Comparison of ENCODE assay signal across 11 cellular contexts in genomic region chr9:34559616-34560546, GRCh38. TPM values are rescaled to one million over a fixed set of nuclear protein-coding genes. Genes with fewer than 3 reads are reported as not detected.
DNase-seq lines count a peak whose midpoint lies in the region; ATAC-seq and TF ChIP-seq lines count a peak whose summit lies in the region.
"Had no signal": no experiment of that assay in that cellular context is flagged by ENCODE, and none has a peak within 500 bp of the region (broad histone marks: within the 10 kb centered on the region; RNA-seq: fewer than 3 reads in every experiment).

No MANE protein-coding gene starts in this region.

- peaks cover 0 to 11% of the 10 kb centered on the region in 2 donors for H3K4me1 ChIP-seq in lung (ENCODE audit: control insufficient read depth in 2 of 2, insufficient read depth in 2 of 2, low read length in 2 of 2)
- H3K4me1 ChIP-seq in urinary bladder (ENCODE audit: insufficient read depth), result no peaks in the 10 kb centered on the region

- H3K27me3 ChIP-seq in lung (ENCODE audit: control insufficient read depth, insufficient read depth), result no peaks in the 10 kb centered on the region
- H3K27me3 ChIP-seq: MG63 had no signal

- 24% methylated on average over 14 to 21 of the region's 21 CpGs for WGBS in lung, 2 donors
- 14% methylated on average over 21 of the region's 21 CpGs for WGBS in urinary bladder

- no peak overlapping the region for H3K4me3 Mint-ChIP-seq in activated naive CD4-positive, alpha-beta T cell treated with anti-CD3 and anti-CD28 coated beads, Interleukin-2, amount 10 ng/mL, durations not matched to agents 7 days and 5 days

- H3K27ac Mint-ChIP-seq in activated naive CD4-positive, alpha-beta T cell treated with anti-CD3 and anti-CD28 coated beads, Interleukin-2, amount 50 U/mL, for 72 hours, result no peak overlapping the region
- no peak overlapping the region for H3K27ac Mint-ChIP-seq in activated naive CD4-positive, alpha-beta T cell treated with anti-CD3 and anti-CD28 coated beads, Interleukin-2, amount 10 ng/mL, durations not matched to agents 7 days and 5 days

- TF ChIP-seq CTCF in lung (IDR thresholded peaks at IDR 0.05; ENCODE audit: control extremely low read depth, extremely low read depth), result no peak

- no peaks in the 10 kb centered on the region for H3K4me1 Mint-ChIP-seq in activated naive CD4-positive, alpha-beta T cell treated with anti-CD3 and anti-CD28 coated beads, Interleukin-2, amount 10 ng/mL, durations not matched to agents 7 days and 5 days

- peaks cover 66% of the 10 kb centered on the region for H3K27me3 Mint-ChIP-seq in activated naive CD4-positive, alpha-beta T cell treated with anti-CD3 and anti-CD28 coated beads, Interleukin-2, amount 10 ng/mL, durations not matched to agents 7 days and 5 days

- no peaks in the 10 kb centered on the region for H3K36me3 ChIP-seq in lung (ENCODE audit: control insufficient read depth in 2 of 2, insufficient read depth in 2 of 2, low read length in 2 of 2)
- no peaks in the 10 kb centered on the region for H3K36me3 ChIP-seq in urinary bladder (ENCODE audit: insufficient read depth)
- H3K36me3 ChIP-seq: MG63 had no signal

- H3K9me3 Mint-ChIP-seq in activated naive CD4-positive, alpha-beta T cell treated with anti-CD3 and anti-CD28 coated beads, Interleukin-2, amount 50 U/mL, for 72 hours, result no peaks in the 10 kb centered on the region
- no peaks in the 10 kb centered on the region for H3K9me3 Mint-ChIP-seq in activated naive CD4-positive, alpha-beta T cell treated with anti-CD3 and anti-CD28 coated beads, Interleukin-2, amount 10 ng/mL, durations not matched to agents 7 days and 5 days

- H3K4me3 ChIP-seq in lung (no peak overlapping the region), urinary bladder (ENCODE audit: low read depth, low read length) (peak overlapping the region; percentile 2)
- H3K4me3 ChIP-seq: MG63 had no signal

- no peaks in the 10 kb centered on the region for H3K36me3 Mint-ChIP-seq in activated naive CD4-positive, alpha-beta T cell treated with anti-CD3 and anti-CD28 coated beads, Interleukin-2, amount 50 U/mL, for 72 hours
- H3K36me3 Mint-ChIP-seq in activated naive CD4-positive, alpha-beta T cell treated with anti-CD3 and anti-CD28 coated beads, Interleukin-2, amount 10 ng/mL, durations not matched to agents 7 days and 5 days, result no peaks in the 10 kb centered on the region

- CTCF ChIA-PET in activated naive CD4-positive, alpha-beta T cell treated with anti-CD3 and anti-CD28 coated beads, Interleukin-2, amount 10 ng/mL, durations not matched to agents 7 days and 5 days (lab: Charles Lee), result interaction anchor here (1.3 kb wide), 1 partner anchor 45 kb away, joined by 3 read pairs; no protein-coding TSS in a partner anchor

- H3K27ac ChIP-seq in lung (ENCODE audit: low read depth in 1 of 2, low read length in 1 of 2) (no peak overlapping the region), urinary bladder (ENCODE audit: low read depth) (no peak overlapping the region)

- no peak for DNase-seq in activated naive CD4-positive, alpha-beta T cell treated with anti-CD3 and anti-CD28 coated beads, Interleukin-2, amount 50 U/mL, for 72 hours (ENCODE audit: low spot score in 2 of 2)
- no peak for DNase-seq in activated naive CD4-positive, alpha-beta T cell treated with anti-CD3 and anti-CD28 coated beads, Interleukin-2, amount 10 ng/mL, durations not matched to agents 7 days and 5 days
- DNase-seq in dermis blood vessel endothelial cell (peak; percentile 18), lung (ENCODE audit: low spot score) (no peak), NCI-H1930 (lab: John Stamatoyannopoulos, UW) (no peak), NCI-H128 (lab: John Stamatoyannopoulos, UW; ENCODE audit: unreplicated experiment) (no peak)
- DNase-seq in stimulated activated naive CD4-positive, alpha-beta T cell (lab: John Stamatoyannopoulos, UW), result no peak
- DNase-seq: activated CD4-positive, alpha-beta T cell treated with anti-CD3 and anti-CD28 coated beads, Interleukin-2, amount 50 U/mL, for 4 hours; MG63; stimulated activated CD4-positive, alpha-beta T cell treated with anti-CD3 and anti-CD28 coated beads, Interleukin-1b, Interleukin-23, amount 100 ng/mL, for 48 hours had no signal

- peak; percentile 36 to 44 for ATAC-seq in activated naive CD4-positive, alpha-beta T cell treated with anti-CD3 and anti-CD28 coated beads, Interleukin-2, amount 50 U/mL, for 72 hours
- ATAC-seq in lung (ENCODE audit: insufficient read depth, low FRiP score), result peak; percentile 59

- peaks cover 0 to 7% of the 10 kb centered on the region in 2 donors for H3K9me3 ChIP-seq in lung (ENCODE audit: control insufficient read depth in 2 of 2, insufficient read depth in 1 of 2, low read length in 1 of 2)
- H3K9me3 ChIP-seq: MG63 had no signal

RNA-seq across cellular contexts. Expression of gene CNTFR, which starts 29.6 kb away (rescaled TPM):
- total RNA-seq in activated naive CD4-positive, alpha-beta T cell treated with anti-CD3 and anti-CD28 coated beads, Interleukin-2, amount 50 U/mL, for 72 hours, result under 1 TPM in 1 of 2 donors, not detected in 1; 0.34 TPM
- total RNA-seq in dermis blood vessel endothelial cell (not detected in 2 replicates), lung (1 to 10 TPM; 1.8 to 3.3 TPM), urinary bladder (5.6 TPM)
- polyA plus RNA-seq in lung (under 1 TPM; 0.42 to 0.89 TPM), urinary bladder (11.5 TPM)

RNA-seq across cellular contexts. Expression of gene ENHO, which starts 37.1 kb away (rescaled TPM):
- total RNA-seq in activated naive CD4-positive, alpha-beta T cell treated with anti-CD3 and anti-CD28 coated beads, Interleukin-2, amount 50 U/mL, for 72 hours, result under 1 TPM in 1 of 2 donors, not detected in 1; 0.31 TPM
- total RNA-seq in dermis blood vessel endothelial cell, result 0.42 TPM in 1 of 2 replicates, not detected in the other
- total RNA-seq in lung, result under 1 TPM; 0.55 to 0.85 TPM
- polyA plus RNA-seq in lung, result 1 to 10 TPM in 1 of 2 donors, under 1 TPM in 1; 0.29 to 1.4 TPM
- 0.26 TPM for total RNA-seq in urinary bladder
- 1.8 TPM for polyA plus RNA-seq in urinary bladder

RNA-seq across cellular contexts. Expression of gene RPP25L, which starts 52.0 kb away (rescaled TPM):
- total RNA-seq in activated naive CD4-positive, alpha-beta T cell treated with anti-CD3 and anti-CD28 coated beads, Interleukin-2, amount 50 U/mL, for 72 hours, result 10 to 100 TPM; 19.1 to 36.2 TPM
- 21.4 and 31.8 TPM in 2 replicates for total RNA-seq in dermis blood vessel endothelial cell
- total RNA-seq in lung, result 10 to 100 TPM; 17.0 to 21.9 TPM
- 10 to 100 TPM; 29.6 to 32.6 TPM for polyA plus RNA-seq in lung
- total RNA-seq in urinary bladder, result 13.2 TPM
- 33.7 TPM for polyA plus RNA-seq in urinary bladder
